ENCODE assay signal across 10 cellular contexts in genomic region chr3:159835126-159835525, GRCh38. TPM values are rescaled to one million over a fixed set of nuclear protein-coding genes. Genes with fewer than 3 reads are reported as not detected.
"Had no signal": no experiment of that assay in that cellular context is flagged by ENCODE, and none has a peak within 500 bp of the region (broad histone marks: within the 10 kb centered on the region; RNA-seq: fewer than 3 reads in every experiment).

No MANE protein-coding gene starts in this region.

- H3K36me3 ChIP-seq: HAP-1 had no signal

- H3K9me3 ChIP-seq: HAP-1 had no signal

- DNase-seq: GM23248, GOT3, H7, HFFc6, KG1 had no signal

- H3K27ac ChIP-seq: GM23248, HL-60 had no signal

- H3K4me3 ChIP-seq: GM23248, HAP-1, K562 had no signal

- ATAC-seq: HCT116, HepG2, K562 had no signal

RNA-seq across cellular contexts. Expression of gene SCHIP1, which starts 4.5 kb away (rescaled TPM):
- total RNA-seq: K562 had no signal
- polyA plus RNA-seq: HepG2, K562 had no signal
